ENCODE assay signal across 29 cellular contexts in genomic region chr10:98563811-98564210, GRCh38.
DNase-seq lines count a peak whose midpoint lies in the region; ATAC-seq and TF ChIP-seq lines count a peak whose summit lies in the region.
"Had no signal": no experiment of that assay in that cellular context is flagged by ENCODE, and none has a peak within 500 bp of the region (broad histone marks: within the 10 kb centered on the region; RNA-seq: fewer than 3 reads in every experiment).

No MANE protein-coding gene starts in this region.

- TF ChIP-seq CTCF in GM20000 (IDR thresholded peaks at IDR 0.05; ENCODE audit: extremely low read depth, missing control alignments) (no peak), fibroblast of villous mesenchyme (IDR thresholded peaks at IDR 0.05; ENCODE audit: insufficient read depth, low read depth, low read length) (no peak), neural progenitor cell (IDR thresholded peaks at IDR 0.05) (no peak)

- H3K4me1 ChIP-seq in neural progenitor cell = peaks cover 5% of the 10 kb centered on the region
- H3K4me1 ChIP-seq: A549, HAP-1 had no signal

- H3K4me1 Mint-ChIP-seq in neural progenitor cell = peaks cover 18% of the 10 kb centered on the region
- H3K4me1 Mint-ChIP-seq: CD4-positive, alpha-beta memory T cell had no signal

- no peak overlapping the region for H3K27ac Mint-ChIP-seq in neural progenitor cell
- H3K27ac Mint-ChIP-seq: CD4-positive, alpha-beta memory T cell had no signal

- no peaks in the 10 kb centered on the region for H3F3A ChIP-seq in neural progenitor cell (ENCODE audit: low read depth)

- DNase-seq in GM20000 (ENCODE audit: low spot score) (peak; percentile 12), fibroblast of villous mesenchyme (ENCODE audit: low read depth) (peak; percentile 52), neural progenitor cell (ENCODE audit: low spot score) (no peak), HK-2 (ENCODE audit: unreplicated experiment) (no peak), G401 (ENCODE audit: low spot score) (no peak), superior temporal gyrus (ENCODE audit: extremely low spot score) (no peak), left cardiac atrium (no peak)
- peak; percentile 8 for DNase-seq in Jurkat, Clone E6-1 (ENCODE audit: low read depth, low spot score)
- DNase-seq: C1 segment of cervical spinal cord; CD4-positive, alpha-beta memory T cell; COR-L47; DMS79; EL; GF-D8; GOT3; Kasumi-1; MV-4-11; NCI-H1105; NCI-H1436 treated with DMSO at 0.1 percent for 48 hours; NCI-H187 treated with DMSO at 0.1 percent for 48 hours; NCI-H446; NCI-H524 treated with DMSO at 0.1 percent for 48 hours; NCI-H774; SK-N-SH; SW 1271 had no signal

- peak overlapping the region; percentile 70 for H2AFZ ChIP-seq in neural progenitor cell (replicated peaks)

- intact Hi-C loops in left cardiac atrium (cut with DNase I) = no loop called here

- H3K36me3 ChIP-seq in neural progenitor cell = no peaks in the 10 kb centered on the region
- H3K36me3 ChIP-seq: HAP-1 had no signal

- H3K36me3 Mint-ChIP-seq in neural progenitor cell = no peaks in the 10 kb centered on the region
- H3K36me3 Mint-ChIP-seq: CD4-positive, alpha-beta memory T cell had no signal

- H4K20me1 ChIP-seq in neural progenitor cell (ENCODE audit: low read depth) = no peaks in the 10 kb centered on the region

- H3K9ac ChIP-seq in neural progenitor cell = no peak overlapping the region
- H3K9ac ChIP-seq: SK-N-SH had no signal

- ATAC-seq in left cardiac atrium = no peak
- ATAC-seq: A549, HepG2, K562 had no signal

- H3K9me3 ChIP-seq in neural progenitor cell (ENCODE audit: low read depth) = no peaks in the 10 kb centered on the region
- H3K9me3 ChIP-seq: A549, HAP-1, SK-N-SH had no signal

- in situ Hi-C loops in G401 (cut with HindIII; ENCODE audit: low sequenced_read_pairs) = no loop called here

- H3K27me3 ChIP-seq in neural progenitor cell = no peaks in the 10 kb centered on the region

- peaks cover 7% of the 10 kb centered on the region for H3K27me3 Mint-ChIP-seq in neural progenitor cell (ENCODE audit: insufficient read depth, low read depth)

- H3K4me3 ChIP-seq in Jurkat, Clone E6-1 (ENCODE audit: low read length) = no peak overlapping the region
- no peak overlapping the region for H3K4me3 ChIP-seq in fibroblast of villous mesenchyme (ENCODE audit: low read depth, low read length)
- H3K4me3 ChIP-seq in neural progenitor cell = no peak overlapping the region
- H3K4me3 ChIP-seq: A549, HAP-1, K562 had no signal

- H3K4me2 ChIP-seq in neural progenitor cell = no peak overlapping the region
- H3K4me2 ChIP-seq: A549, SK-N-SH had no signal

- no peak overlapping the region for H3K27ac ChIP-seq in neural progenitor cell
- H3K27ac ChIP-seq: A549 had no signal

- H3K79me2 ChIP-seq in neural progenitor cell (ENCODE audit: low read depth) = no peaks in the 10 kb centered on the region

- no peak overlapping the region for H3K4me3 Mint-ChIP-seq in neural progenitor cell
- H3K4me3 Mint-ChIP-seq: CD4-positive, alpha-beta memory T cell had no signal

- peaks cover 2% of the 10 kb centered on the region for H3K9me3 Mint-ChIP-seq in neural progenitor cell
- H3K9me3 Mint-ChIP-seq: CD4-positive, alpha-beta memory T cell had no signal

Comparison
In these comparisons a context has a peak if more than half of its experiments do, and no peak if none do; other contexts are left out.
1. DNase-seq: peak in GM20000 (single experiment), Jurkat, Clone E6-1 (single experiment) and fibroblast of villous mesenchyme (single experiment); none in neural progenitor cell (single experiment), HK-2 (single experiment), G401 (single experiment), superior temporal gyrus (single experiment) and left cardiac atrium (single experiment).